8 cellular contexts compared by ENCODE assay signal in genomic region chr4:70734971-70735370, GRCh38. TPM values are rescaled to one million over a fixed set of nuclear protein-coding genes. Genes with fewer than 3 reads are reported as not detected.
DNase-seq lines count a peak whose midpoint lies in the region; ATAC-seq and TF ChIP-seq lines count a peak whose summit lies in the region.

No MANE protein-coding gene starts in this region.

- no peaks in the 10 kb centered on the region for H3K27me3 ChIP-seq in muscle layer of colon (ENCODE audit: control insufficient read depth in 1 of 2, insufficient read depth in 2 of 2, low read length in 2 of 2)

- H3K27ac ChIP-seq in muscle layer of colon (ENCODE audit: low read depth, low read length): peak overlapping the region; percentile 12

- H3K4me3 Mint-ChIP-seq in IgD-negative memory B cell (peak overlapping the region; percentile 34 to 91 (median 74)), MCF 10A (ENCODE audit: unreplicated experiment) (peak overlapping the region; percentile 79)

- H3K36me3 Mint-ChIP-seq in IgD-negative memory B cell (no peaks in the 10 kb centered on the region), MCF 10A (ENCODE audit: insufficient read depth, unreplicated experiment) (peaks cover 5% of the 10 kb centered on the region)

- ATAC-seq in GM19023 (IDR thresholded peaks at IDR 0.05; ENCODE audit: unreplicated experiment): no peak

- CTCF ChIA-PET in MCF 10A (lab: Yijun Ruan, JAX): interaction anchor here (0.6 to 4.2 kb wide), 16 partner anchors 9 to 261 kb away, joined by 3 to 49 read pairs (median 6); partner anchors contain the start of genes MOB1B, RUFY3 and UTP3

- peaks cover 9% of the 10 kb centered on the region for H3K4me1 ChIP-seq in muscle layer of colon (ENCODE audit: insufficient read depth, low read length)

- DNase-seq in MCF 10A (ENCODE audit: unreplicated experiment) (no peak), D341Med (ENCODE audit: low spot score) (no peak), NCI-H187 treated with DMSO at 0.1 percent for 48 hours (lab: John Stamatoyannopoulos, UW) (no peak)
- DNase-seq in NK-92 treated with Interleukin-12 subunit alpha and Interleukin-12 subunit beta, amount 100 ng/mL, for 24 hours (lab: John Stamatoyannopoulos, UW): no peak

- H3K9me3 Mint-ChIP-seq in IgD-negative memory B cell: no peaks in the 10 kb centered on the region
- no peaks in the 10 kb centered on the region for H3K9me3 Mint-ChIP-seq in MCF 10A (ENCODE audit: unreplicated experiment)

- TF ChIP-seq CTCF in MCF 10A (IDR thresholded peaks at IDR 0.05; ENCODE audit: unreplicated experiment): no peak

- H3K27me3 Mint-ChIP-seq in IgD-negative memory B cell: no peaks in the 10 kb centered on the region
- H3K27me3 Mint-ChIP-seq in MCF 10A (ENCODE audit: insufficient read depth, unreplicated experiment): no peaks in the 10 kb centered on the region

- no TSS peak for BruUV-seq in MCF 10A (replicated peaks; lab: Mats Ljungman, UMichigan)

- H3K27ac Mint-ChIP-seq in IgD-negative memory B cell (peak overlapping the region; percentile 15 to 95 (median 76)), MCF 10A (ENCODE audit: low read depth, unreplicated experiment) (peak overlapping the region; percentile 89)

- POLR2A ChIA-PET in MCF 10A (lab: Yijun Ruan, JAX): interaction anchor here (0.6 to 5.5 kb wide), 16 partner anchors 10 to 1578 kb away, joined by 3 to 170 read pairs (median 4); partner anchors contain the start of genes DCK, RUFY3 and UTP3

- intact Hi-C loops in MCF 10A (cut with micrococcal nuclease): loop anchor here (2.0 kb wide), 1 partner anchor 30 kb away; no protein-coding TSS in a partner anchor

- H3K4me1 Mint-ChIP-seq in IgD-negative memory B cell: peaks cover 25 to 43% (median 35%) of the 10 kb centered on the region in 3 donors
- peaks cover 14% of the 10 kb centered on the region for H3K4me1 Mint-ChIP-seq in MCF 10A (ENCODE audit: insufficient read depth, unreplicated experiment)

- H3K4me3 ChIP-seq in GM08714 (ENCODE audit: low read length) (peak overlapping the region; percentile 86), muscle layer of colon (ENCODE audit: low read depth in 1 of 2, low read length in 2 of 2) (peak overlapping the region in 1 of 2 donors; percentile 54)

- H3K36me3 ChIP-seq in muscle layer of colon (ENCODE audit: insufficient read depth, low read length): no peaks in the 10 kb centered on the region

- H3K9ac ChIP-seq in muscle layer of colon (ENCODE audit: low read length): peak overlapping the region; percentile 43

- no peaks in the 10 kb centered on the region for H3K9me3 ChIP-seq in muscle layer of colon (ENCODE audit: low read length)

RNA-seq across cellular contexts. Expression of gene RUFY3, which starts 13.2 kb away (rescaled TPM):
- 16.8 TPM for polyA plus RNA-seq in IgD-negative memory B cell
- 42.7 and 48.7 TPM in 2 replicates for total RNA-seq in MCF 10A (2022)

RNA-seq across cellular contexts. Expression of gene UTP3, which starts 46.6 kb away (rescaled TPM):
- 15.9 TPM for polyA plus RNA-seq in IgD-negative memory B cell
- 45.4 and 47.5 TPM in 2 replicates for total RNA-seq in MCF 10A (2022)
